7 cellular contexts compared by ENCODE assay signal in genomic region chr12:111319600-111320232, GRCh38.
"Had no signal": no experiment of that assay in that cellular context is flagged by ENCODE, and none has a peak within 500 bp of the region (broad histone marks: within the 10 kb centered on the region; RNA-seq: fewer than 3 reads in every experiment).

No MANE protein-coding gene starts in this region.

- H3K27ac Mint-ChIP-seq: GM23338, H9, HFFc6 had no signal

- H2AFZ ChIP-seq: GM23338 had no signal

- H3K4me3 ChIP-seq: GM23338, K562 had no signal

- H3K4me3 Mint-ChIP-seq: GM23338, H9, HFFc6 had no signal

- H3K9me3 Mint-ChIP-seq: HFFc6 had no signal

- H3K4me1 Mint-ChIP-seq: GM23338, H9 had no signal

- H3K4me2 ChIP-seq: GM23338 had no signal

- ATAC-seq: GM23338, K562 had no signal

- H3K27ac ChIP-seq: HL-60 had no signal

- DNase-seq: H9, HCEC 1CT, HFFc6, IMR-90 had no signal
